ENCODE assay signal across 22 cellular contexts in genomic region chr6:1055015-1055921, GRCh38.
"Had no signal": no experiment of that assay in that cellular context is flagged by ENCODE, and none has a peak within 500 bp of the region (broad histone marks: within the 10 kb centered on the region; RNA-seq: fewer than 3 reads in every experiment).

No MANE protein-coding gene starts in this region.

- H3K36me3 ChIP-seq: cardiac muscle cell, left ventricle myocardium inferior had no signal

- DNase-seq: activated CD4-positive, alpha-beta T cell treated with anti-CD3 and anti-CD28 coated beads, Interleukin-2, amount 10 ng/mL, durations not matched to agents 24 days and 14 days; activated CD8-positive, alpha-beta memory T cell treated with anti-CD3 and anti-CD28 coated beads, Interleukin-2, amount 10 ng/mL, durations not matched to agents 7 days and 5 days; activated CD8-positive, alpha-beta T cell treated with anti-CD3 and anti-CD28 coated beads for 36 hours; activated effector memory CD4-positive, alpha-beta T cell treated with anti-CD3 and anti-CD28 coated beads, Interleukin-2, amount 50 U/mL, for 16 hours; activated naive CD4-positive, alpha-beta T cell treated with anti-CD3 and anti-CD28 coated beads, Interleukin-2, amount 50 U/mL, for 16 hours; activated naive CD8-positive, alpha-beta T cell treated with anti-CD3 and anti-CD28 coated beads, Interleukin-2, amount 50 U/mL, for 24 hours; activated T-cell treated with anti-CD3 and anti-CD28 coated beads for 4 hours; effector CD4-positive, alpha-beta T cell; erythroblast; foreskin keratinocyte; kidney; left ventricle myocardium inferior; mammary epithelial cell; occipital lobe; stimulated activated CD4-positive, alpha-beta T cell treated with anti-CD3 and anti-CD28 coated beads, Interleukin-4, amount 100 ng/mL, for 1 hour; stimulated activated naive CD4-positive, alpha-beta T cell; T-cell; testis; trophoblast cell had no signal

- FAIRE-seq: kidney had no signal

- H3K27me3 ChIP-seq: cardiac muscle cell, foreskin keratinocyte, testis had no signal

- H3K4me1 ChIP-seq: foreskin keratinocyte, left ventricle myocardium inferior, testis had no signal

- H3K9me3 ChIP-seq: left ventricle myocardium inferior, testis had no signal

- H3K27ac ChIP-seq: cardiac muscle cell, foreskin keratinocyte, left ventricle myocardium inferior, testis, VCaP had no signal

- H3K4me3 ChIP-seq: cardiac muscle cell, left ventricle myocardium inferior, testis had no signal

- ATAC-seq: activated CD4-positive, CD25-positive, alpha-beta regulatory T cell treated with anti-CD3 and anti-CD28 coated beads, Interleukin-2, amount 50 U/mL, for 24 hours; activated CD8-positive, alpha-beta memory T cell treated with anti-CD3 and anti-CD28 coated beads, Interleukin-2, amount 10 ng/mL, durations not matched to agents 7 days and 5 days; activated CD8-positive, alpha-beta T cell treated with anti-CD3 and anti-CD28 coated beads for 36 hours; activated naive CD8-positive, alpha-beta T cell treated with anti-CD3 and anti-CD28 coated beads, Interleukin-2, amount 50 U/mL, for 24 hours; foreskin keratinocyte; T-cell had no signal
